Comparison of ENCODE assay signal across 8 cellular contexts in the genomic region with DNA sequence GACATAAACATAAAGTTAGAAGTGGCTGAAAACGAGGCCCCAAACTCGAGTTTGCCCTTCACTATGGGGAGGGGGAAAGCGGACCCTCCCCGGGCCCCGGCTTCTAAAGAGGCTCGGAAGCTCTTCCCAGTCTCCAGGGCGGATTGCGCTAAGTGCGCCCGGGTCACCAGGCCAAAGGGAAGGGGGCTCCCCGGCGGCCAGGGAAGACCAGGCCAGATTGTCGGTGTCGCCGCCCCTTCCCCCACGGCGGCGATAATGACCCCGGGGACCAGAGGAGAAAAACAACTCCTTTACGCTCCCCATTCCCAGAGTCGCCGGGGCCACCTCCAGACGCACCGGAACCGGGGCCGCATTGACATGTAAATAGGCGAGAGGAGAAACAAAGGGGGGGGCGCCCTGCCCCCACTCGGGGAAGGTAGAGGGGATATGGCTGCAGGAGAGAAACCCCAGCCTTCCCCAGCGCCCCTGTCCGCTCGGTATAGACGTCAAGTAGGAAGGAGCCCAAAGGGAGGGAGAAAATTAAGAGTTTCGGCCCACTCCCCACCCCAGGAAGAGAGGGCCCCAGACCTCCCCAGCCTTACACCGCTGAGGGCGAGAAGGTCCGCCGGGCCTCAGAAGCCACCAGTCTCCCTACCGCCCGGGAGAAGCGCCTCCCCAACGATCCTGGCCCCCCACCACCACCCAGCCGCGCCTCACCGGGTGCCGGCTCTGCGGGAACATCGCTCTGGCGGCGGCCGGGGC. TPM values are rescaled to one million over a fixed set of nuclear protein-coding genes. Genes with fewer than 3 reads are reported as not detected.
DNase-seq lines count a peak whose midpoint lies in the region; ATAC-seq and TF ChIP-seq lines count a peak whose summit lies in the region.

No MANE protein-coding gene starts in this region.

- peak overlapping the region; percentile 19 for H3K27ac Mint-ChIP-seq in activated CD4-positive, alpha-beta T cell treated with anti-CD3 and anti-CD28 coated beads, Interleukin-2, amount 10 ng/mL, durations not matched to agents 7 days and 5 days
- no peak overlapping the region for H3K27ac Mint-ChIP-seq in activated CD8-positive, alpha-beta T cell treated with anti-CD3 and anti-CD28 coated beads for 36 hours
- H3K27ac Mint-ChIP-seq in glutamatergic neuron (ENCODE audit: unreplicated experiment), result no peak overlapping the region

- 0 to 1% (median 0%) methylated on average over 38 to 51 of the region's 51 CpGs for WGBS in ovary, 3 donors

- H3K27me3 Mint-ChIP-seq in activated CD4-positive, alpha-beta T cell treated with anti-CD3 and anti-CD28 coated beads, Interleukin-2, amount 10 ng/mL, durations not matched to agents 7 days and 5 days, result peaks cover 31% of the 10 kb centered on the region
- H3K27me3 Mint-ChIP-seq in activated CD8-positive, alpha-beta T cell treated with anti-CD3 and anti-CD28 coated beads for 36 hours, result peaks cover 16% of the 10 kb centered on the region
- H3K27me3 Mint-ChIP-seq in glutamatergic neuron (ENCODE audit: unreplicated experiment), result peaks cover 17% of the 10 kb centered on the region

- peak overlapping the region; percentile 91 for H3K4me3 ChIP-seq in ovary

- H3K36me3 Mint-ChIP-seq in activated CD4-positive, alpha-beta T cell treated with anti-CD3 and anti-CD28 coated beads, Interleukin-2, amount 10 ng/mL, durations not matched to agents 7 days and 5 days (ENCODE audit: low read depth), result no peaks in the 10 kb centered on the region
- H3K36me3 Mint-ChIP-seq in activated CD8-positive, alpha-beta T cell treated with anti-CD3 and anti-CD28 coated beads for 36 hours (ENCODE audit: low read depth), result no peaks in the 10 kb centered on the region
- no peaks in the 10 kb centered on the region for H3K36me3 Mint-ChIP-seq in glutamatergic neuron (ENCODE audit: unreplicated experiment)

- peak overlapping the region; percentile 51 for H3K4me3 Mint-ChIP-seq in activated CD4-positive, alpha-beta T cell treated with anti-CD3 and anti-CD28 coated beads, Interleukin-2, amount 10 ng/mL, durations not matched to agents 7 days and 5 days
- H3K4me3 Mint-ChIP-seq in activated CD8-positive, alpha-beta T cell treated with anti-CD3 and anti-CD28 coated beads for 36 hours, result peak overlapping the region; percentile 62
- no peak overlapping the region for H3K4me3 Mint-ChIP-seq in glutamatergic neuron (ENCODE audit: unreplicated experiment)

- POLR2A ChIA-PET in activated CD4-positive, alpha-beta T cell treated with anti-CD3 and anti-CD28 coated beads, Interleukin-2, amount 10 ng/mL, durations not matched to agents 7 days and 5 days (lab: Charles Lee), result no interaction called here
- POLR2A ChIA-PET in activated CD8-positive, alpha-beta T cell treated with anti-CD3 and anti-CD28 coated beads for 36 hours (lab: Charles Lee), result no interaction called here

- CTCF ChIA-PET in activated CD4-positive, alpha-beta T cell treated with anti-CD3 and anti-CD28 coated beads, Interleukin-2, amount 10 ng/mL, durations not matched to agents 7 days and 5 days (lab: Charles Lee), result no interaction called here
- CTCF ChIA-PET in activated CD8-positive, alpha-beta T cell treated with anti-CD3 and anti-CD28 coated beads for 36 hours (lab: Charles Lee), result no interaction called here

- no peaks in the 10 kb centered on the region for H3K9me3 Mint-ChIP-seq in activated CD4-positive, alpha-beta T cell treated with anti-CD3 and anti-CD28 coated beads, Interleukin-2, amount 10 ng/mL, durations not matched to agents 7 days and 5 days
- H3K9me3 Mint-ChIP-seq in activated CD8-positive, alpha-beta T cell treated with anti-CD3 and anti-CD28 coated beads for 36 hours, result no peaks in the 10 kb centered on the region
- peaks cover 15% of the 10 kb centered on the region for H3K9me3 Mint-ChIP-seq in glutamatergic neuron (ENCODE audit: unreplicated experiment)

- H3K4me1 ChIP-seq in ovary (ENCODE audit: insufficient read depth), result no peaks in the 10 kb centered on the region

- in situ Hi-C loops in KBM-7 (cut with MboI; ENCODE audit: low pct_unique_long_range_greater_than_20kb, low sequenced_read_pairs), result no loop called here

- intact Hi-C loops in activated CD8-positive, alpha-beta T cell treated with anti-CD3 and anti-CD28 coated beads for 36 hours (cut with micrococcal nuclease), result no loop called here
- intact Hi-C loops in ovary (cut with DNase I), result loop anchor here (5.0 to 10.0 kb wide), 3 partner anchors 73 to 165 kb away; no protein-coding TSS in a partner anchor

- no peak for DNase-seq in activated CD4-positive, alpha-beta T cell treated with anti-CD3 and anti-CD28 coated beads, Interleukin-2, amount 10 ng/mL, durations not matched to agents 7 days and 5 days
- no peak for DNase-seq in activated CD4-positive, alpha-beta T cell treated with anti-CD3 and anti-CD28 coated beads, Interleukin-2, amount 50 U/mL, for 4 hours
- peak; percentile 6 for DNase-seq in activated CD8-positive, alpha-beta T cell treated with anti-CD3 and anti-CD28 coated beads for 36 hours
- peak; percentile 86 for DNase-seq in glutamatergic neuron
- peak; percentile 58 to 74 (median 65) for DNase-seq in ovary
- no peak for DNase-seq in KBM-7
- DNase-seq in GF-D8 (lab: John Stamatoyannopoulos, UW), result no peak

- no peaks in the 10 kb centered on the region for H3K36me3 ChIP-seq in ovary

- no peak for ATAC-seq in activated CD8-positive, alpha-beta T cell treated with anti-CD3 and anti-CD28 coated beads for 36 hours
- ATAC-seq in HG02642 (IDR thresholded peaks at IDR 0.05; ENCODE audit: poor library complexity, unreplicated experiment), result no peak

- H3K27me3 ChIP-seq in ovary, result no peaks in the 10 kb centered on the region

- peak overlapping the region; percentile 15 to 83 for H3K27ac ChIP-seq in ovary

- no peak for TF ChIP-seq EP300 in ovary (IDR thresholded peaks at IDR 0.05)

- TF ChIP-seq POLR2A in ovary (IDR thresholded peaks at IDR 0.05), result no peak

- H3K9me3 ChIP-seq in ovary, result no peaks in the 10 kb centered on the region

- no peak for TF ChIP-seq CTCF in activated CD8-positive, alpha-beta T cell treated with anti-CD3 and anti-CD28 coated beads for 36 hours (IDR thresholded peaks at IDR 0.05)
- TF ChIP-seq CTCF in glutamatergic neuron (IDR thresholded peaks at IDR 0.05; ENCODE audit: partially characterized antibody, unreplicated experiment) (no peak), ovary (IDR thresholded peaks at IDR 0.05) (no peak)

- peaks cover 25% of the 10 kb centered on the region for H3K4me1 Mint-ChIP-seq in activated CD4-positive, alpha-beta T cell treated with anti-CD3 and anti-CD28 coated beads, Interleukin-2, amount 10 ng/mL, durations not matched to agents 7 days and 5 days
- peaks cover 13% of the 10 kb centered on the region for H3K4me1 Mint-ChIP-seq in activated CD8-positive, alpha-beta T cell treated with anti-CD3 and anti-CD28 coated beads for 36 hours (ENCODE audit: low read depth)
- peaks cover 12% of the 10 kb centered on the region for H3K4me1 Mint-ChIP-seq in glutamatergic neuron (ENCODE audit: low read depth, unreplicated experiment)

RNA-seq across cellular contexts. Expression of gene TLE1, which starts 1.7 kb away (rescaled TPM):
- under 1 TPM; 0.37 to 0.75 TPM for total RNA-seq in activated CD4-positive, alpha-beta T cell treated with anti-CD3 and anti-CD28 coated beads, Interleukin-2, amount 10 ng/mL, durations not matched to agents 7 days and 5 days
- under 1 TPM; 0.20 to 0.29 TPM for total RNA-seq in activated CD8-positive, alpha-beta T cell treated with anti-CD3 and anti-CD28 coated beads for 36 hours
- total RNA-seq in glutamatergic neuron (ENCODE audit: unreplicated experiment) (345 TPM), ovary (10 to 100 TPM; 25.8 to 58.1 (median 43.8) TPM)
- polyA plus RNA-seq in ovary, result 10 to 100 TPM; 28.8 to 38.9 TPM

Comparison
In these comparisons a context has a peak if more than half of its experiments do, and no peak if none do; other contexts are left out.
1. DNase-seq: peak in activated CD8-positive, alpha-beta T cell treated with anti-CD3 and anti-CD28 coated beads for 36 hours (single experiment), glutamatergic neuron (single experiment) and ovary (5 of 5); none in activated CD4-positive, alpha-beta T cell treated with anti-CD3 and anti-CD28 coated beads, Interleukin-2, amount 10 ng/mL, durations not matched to agents 7 days and 5 days (single experiment), activated CD4-positive, alpha-beta T cell treated with anti-CD3 and anti-CD28 coated beads, Interleukin-2, amount 50 U/mL, for 4 hours (0 of 2), KBM-7 (single experiment) and GF-D8 (single experiment).
2. RNA of gene TLE1, which starts 1.7 kb away (total RNA-seq): 345 TPM in glutamatergic neuron (single experiment) and 25.8 to 58.1 TPM in ovary; 0.37 to 0.75 TPM in activated CD4-positive, alpha-beta T cell treated with anti-CD3 and anti-CD28 coated beads, Interleukin-2, amount 10 ng/mL, durations not matched to agents 7 days and 5 days and 0.20 to 0.29 TPM in activated CD8-positive, alpha-beta T cell treated with anti-CD3 and anti-CD28 coated beads for 36 hours; every median in the first group is over 10 times any median in the second.